25 cellular contexts compared by ENCODE assay signal in the genomic region with DNA sequence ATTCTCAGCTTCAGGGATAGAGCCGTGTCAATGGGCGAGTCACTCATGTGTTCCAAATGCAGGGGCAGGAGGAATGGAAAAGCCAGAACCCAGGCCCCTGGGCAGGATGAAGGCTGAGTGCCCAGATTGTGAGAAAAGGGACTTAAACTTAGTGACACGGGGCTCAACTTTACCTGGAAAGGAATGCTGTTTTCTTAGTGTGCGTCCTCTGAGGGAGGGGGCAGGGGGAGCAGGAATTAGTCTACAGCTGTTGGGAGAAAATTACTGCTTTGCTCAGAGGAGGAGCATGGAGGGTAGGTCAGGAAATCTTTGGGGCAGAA. TPM values are rescaled to one million over a fixed set of nuclear protein-coding genes. Genes with fewer than 3 reads are reported as not detected.
"Had no signal": no experiment of that assay in that cellular context is flagged by ENCODE, and none has a peak within 500 bp of the region (broad histone marks: within the 10 kb centered on the region; RNA-seq: fewer than 3 reads in every experiment).

No MANE protein-coding gene starts in this region.

- H3K27ac ChIP-seq: colonic mucosa, gastrocnemius medialis, ovary, psoas muscle, right atrium auricular region, thoracic aorta, vagina had no signal

- H3K4me3 ChIP-seq: colonic mucosa, dorsolateral prefrontal cortex, gastrocnemius medialis, ovary, psoas muscle, right atrium auricular region, thoracic aorta, vagina had no signal

- H3K36me3 ChIP-seq: colonic mucosa, gastrocnemius medialis, ovary, right atrium auricular region, thoracic aorta, vagina had no signal

- H3K9me3 ChIP-seq: colonic mucosa, gastrocnemius medialis, ovary, psoas muscle, right atrium auricular region, thoracic aorta, vagina had no signal

- H3K4me1 ChIP-seq: colonic mucosa, gastrocnemius medialis, psoas muscle, right atrium auricular region, vagina had no signal

- DNase-seq: activated CD4-positive, alpha-beta memory T cell treated with anti-CD3 and anti-CD28 coated beads, Interleukin-2, amount 10 ng/mL, durations not matched to agents 7 days and 5 days; activated CD4-positive, alpha-beta T cell treated with anti-CD3 and anti-CD28 coated beads for 1 hour; activated CD4-positive, alpha-beta T cell treated with anti-CD3 and anti-CD28 coated beads, Interleukin-2, amount 10 ng/mL, durations not matched to agents 7 days and 5 days; activated CD8-positive, alpha-beta memory T cell treated with anti-CD3 and anti-CD28 coated beads, Interleukin-2, amount 50 U/mL, for 48 hours; activated T-cell treated with anti-CD3 and anti-CD28 coated beads, Interleukin-2, amount 50 U/mL, for 24 hours; colonic mucosa; effector memory CD4-positive, alpha-beta T cell; gastrocnemius medialis; glutamatergic neuron; left cardiac atrium; left ventricle myocardium superior; mammary epithelial cell; naive thymus-derived CD8-positive, alpha-beta T cell; ovary; psoas muscle; stimulated activated CD4-positive, alpha-beta T cell treated with anti-CD3 and anti-CD28 coated beads, Interleukin-4, amount 100 ng/mL, for 24 hours; T-helper 2 cell had no signal

- H3K27me3 ChIP-seq: colonic mucosa, dorsolateral prefrontal cortex, gastrocnemius medialis, ovary, right atrium auricular region, vagina had no signal

- ATAC-seq: activated naive CD4-positive, alpha-beta T cell treated with anti-CD3 and anti-CD28 coated beads, Interleukin-2, amount 50 U/mL, for 72 hours; gastrocnemius medialis; left cardiac atrium; left ventricle myocardium superior; naive thymus-derived CD8-positive, alpha-beta T cell; psoas muscle; stimulated activated effector memory CD8-positive, alpha-beta T cell treated with anti-CD3 and anti-CD28 coated beads, Interleukin-12 subunit alpha, Interleukin-12 subunit beta, amount 100 ng/mL, for 72 hours; WTC11 had no signal

RNA-seq across cellular contexts. Expression of a gene that starts 14.6 kb away (rescaled TPM):
- total RNA-seq: epithelial cell of proximal tubule, mammary epithelial cell had no signal
